In the genomic region with DNA sequence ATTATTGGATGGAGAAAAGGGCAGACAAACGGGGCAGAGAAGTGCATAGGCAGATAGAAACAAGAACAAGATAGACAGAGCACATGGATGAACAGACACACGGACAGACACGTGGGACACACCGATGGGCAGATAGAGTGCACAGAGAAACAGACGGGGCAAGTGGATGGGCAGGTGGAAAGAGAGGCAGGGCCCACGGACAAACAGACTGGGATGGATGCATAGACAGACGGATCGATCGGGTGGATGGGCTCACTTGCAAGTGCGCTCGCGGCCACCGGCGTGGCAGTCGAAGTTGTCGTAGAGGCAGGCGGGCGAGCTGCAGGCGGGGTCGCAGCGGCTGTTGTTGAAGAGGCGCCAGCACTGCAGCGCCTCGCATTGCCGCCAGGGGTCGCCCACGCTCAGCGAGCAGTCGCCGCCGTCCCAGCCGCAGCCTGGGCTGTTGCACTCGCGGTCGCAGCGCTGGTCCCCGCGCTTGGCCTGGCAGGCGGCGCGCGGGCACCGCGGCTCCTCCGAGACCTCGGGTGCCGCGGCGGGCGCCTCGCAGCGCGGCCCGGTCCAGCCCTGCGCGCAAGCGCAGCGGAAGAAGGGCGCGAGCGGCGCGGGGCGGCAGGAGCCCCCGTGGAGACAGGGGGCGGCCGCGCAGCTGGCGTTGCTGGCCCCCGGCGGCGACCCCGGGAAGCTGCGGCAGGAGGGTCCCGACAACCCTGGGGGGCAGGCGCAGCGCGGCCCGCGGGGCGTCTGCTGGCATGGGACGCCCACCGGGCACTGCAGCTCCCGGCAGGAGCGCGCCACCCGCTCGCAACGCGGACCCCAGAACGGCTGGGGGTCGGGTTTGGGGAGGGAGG, we compare ENCODE assay signal across 1 cellular context.
TF ChIP-seq lines count a peak whose summit lies in the region.

No MANE protein-coding gene starts in this region.

TF ChIP-seq in HCT116, 20 proteins besides CTCF, POLR2A, EP300 and RAD21:
- no peak for TF ChIP-seq CBX3 (IDR thresholded peaks at IDR 0.05; ENCODE audit: low read depth)
- no peak for TF ChIP-seq FOSL1 (IDR thresholded peaks at IDR 0.05; ENCODE audit: low read depth)
- no peak for TF ChIP-seq YY1 (IDR thresholded peaks at IDR 0.05; ENCODE audit: extremely low read depth, insufficient replicate concordance, low read depth, low read length)
- TF ChIP-seq, protein P1, sequence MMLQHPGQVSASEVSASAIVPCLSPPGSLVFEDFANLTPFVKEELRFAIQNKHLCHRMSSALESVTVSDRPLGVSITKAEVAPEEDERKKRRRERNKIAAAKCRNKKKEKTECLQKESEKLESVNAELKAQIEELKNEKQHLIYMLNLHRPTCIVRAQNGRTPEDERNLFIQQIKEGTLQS (IDR thresholded peaks at IDR 0.05), result no peak
- no peak for TF ChIP-seq JUND (IDR thresholded peaks at IDR 0.05)
